Comparison of ENCODE assay signal across 9 cellular contexts in genomic region chr19:52170304-52170703, GRCh38. TPM values are rescaled to one million over a fixed set of nuclear protein-coding genes. Genes with fewer than 3 reads are reported as not detected.
DNase-seq lines count a peak whose midpoint lies in the region; ATAC-seq and TF ChIP-seq lines count a peak whose summit lies in the region.
"Had no signal": no experiment of that assay in that cellular context is flagged by ENCODE, and none has a peak within 500 bp of the region (broad histone marks: within the 10 kb centered on the region; RNA-seq: fewer than 3 reads in every experiment).

No MANE protein-coding gene starts in this region.

- TF ChIP-seq CTCF in breast epithelium (IDR thresholded peaks at IDR 0.05) (no peak), upper lobe of left lung (IDR thresholded peaks at IDR 0.05) (no peak)

- H3K23ac ChIP-seq in mesenchymal stem cell (ENCODE audit: low read length in 2 of 2): no peak overlapping the region

- no peak overlapping the region for H3K14ac ChIP-seq in mesenchymal stem cell (ENCODE audit: low read length in 2 of 2)

- DNase-seq in activated T-cell treated with anti-CD3 and anti-CD28 coated beads, Interleukin-2, amount 50 U/mL, for 24 hours: no peak
- DNase-seq in activated T-cell treated with anti-CD3 and anti-CD28 coated beads, Interleukin-2, amount 50 U/mL, for 48 hours: no peak
- DNase-seq in breast epithelium (ENCODE audit: low spot score in 2 of 2) (no peak), mesenchymal stem cell (peak; percentile 18), upper lobe of left lung (no peak), NCI-H2227 treated with DMSO at 0.1 percent for 48 hours (lab: John Stamatoyannopoulos, UW) (no peak), HEK293T (ENCODE audit: extremely low spot score) (no peak)
- DNase-seq: NCI-H774 had no signal

- H3K27me3 Mint-ChIP-seq in activated T-cell treated with anti-CD3 and anti-CD28 coated beads, Interleukin-2, amount 50 U/mL, for 24 hours: no peaks in the 10 kb centered on the region

- no peak overlapping the region for H4K91ac ChIP-seq in mesenchymal stem cell (ENCODE audit: low read length)

- H3K4me3 ChIP-seq in breast epithelium (peak overlapping the region; percentile 73 to 90 (median 86)), mesenchymal stem cell (ENCODE audit: insufficient read depth in 1 of 2, low read depth in 1 of 2, low read length in 2 of 2) (peak overlapping the region; percentile 43 to 100), upper lobe of left lung (peak overlapping the region; percentile 62 to 91 (median 72))

- no peaks in the 10 kb centered on the region for H3K9me3 ChIP-seq in breast epithelium
- peaks cover 18% of the 10 kb centered on the region for H3K9me3 ChIP-seq in mesenchymal stem cell (ENCODE audit: control insufficient read depth, low read length)
- H3K9me3 ChIP-seq in upper lobe of left lung: no peaks in the 10 kb centered on the region

- 2% methylated on average over 5 of the region's 5 CpGs for WGBS in mesenchymal stem cell
- 10 to 15% methylated on average over 5 of the region's 5 CpGs for WGBS in upper lobe of left lung, 2 donors

- peak overlapping the region; percentile 91 for H3K27ac Mint-ChIP-seq in activated T-cell treated with anti-CD3 and anti-CD28 coated beads, Interleukin-2, amount 50 U/mL, for 24 hours

- H2BK120ac ChIP-seq in mesenchymal stem cell (ENCODE audit: low read depth, low read length): no peak overlapping the region

- POLR2A ChIA-PET in HEK293T (lab: Yijun Ruan, JAX): no interaction called here

- peak overlapping the region; percentile 92 for H3K4me3 Mint-ChIP-seq in activated T-cell treated with anti-CD3 and anti-CD28 coated beads, Interleukin-2, amount 50 U/mL, for 24 hours

- no peak for TF ChIP-seq POLR2A in breast epithelium (IDR thresholded peaks at IDR 0.05)
- TF ChIP-seq POLR2A in upper lobe of left lung (IDR thresholded peaks at IDR 0.05): no peak

- no peak overlapping the region for H2BK15ac ChIP-seq in mesenchymal stem cell (ENCODE audit: low read depth, poor library complexity, severe bottlenecking)

- H3K36me3 Mint-ChIP-seq in activated T-cell treated with anti-CD3 and anti-CD28 coated beads, Interleukin-2, amount 50 U/mL, for 24 hours (ENCODE audit: low read depth): peaks cover 66% of the 10 kb centered on the region

- TF ChIP-seq EP300 in upper lobe of left lung (IDR thresholded peaks at IDR 0.05): no peak

- H3K36me3 ChIP-seq in breast epithelium (peaks cover 6% of the 10 kb centered on the region), mesenchymal stem cell (ENCODE audit: control insufficient read depth in 1 of 2, insufficient read depth in 2 of 2, low read depth in 1 of 2, low read length in 2 of 2) (peaks cover 23 to 32% of the 10 kb centered on the region in 2 experiments), upper lobe of left lung (peaks cover 0 to 42% (median 21%) of the 10 kb centered on the region in 4 donors)

- peak overlapping the region; percentile 93 for H3K4me2 ChIP-seq in mesenchymal stem cell (ENCODE audit: low read length, poor library complexity, severe bottlenecking)

- H3K4ac ChIP-seq in mesenchymal stem cell (ENCODE audit: low read depth in 1 of 2, low read length in 2 of 2): no peak overlapping the region

- CTCF ChIA-PET in HEK293T (lab: Yijun Ruan, JAX): no interaction called here

- H2AFZ ChIP-seq in mesenchymal stem cell (ENCODE audit: low read depth, low read length): no peak overlapping the region

- H3K4me1 ChIP-seq in breast epithelium (peaks cover 0 to 6% of the 10 kb centered on the region in 2 donors), mesenchymal stem cell (ENCODE audit: control insufficient read depth, insufficient read depth, low read depth, low read length) (peaks cover 1% of the 10 kb centered on the region), upper lobe of left lung (peaks cover 5 to 20% (median 10%) of the 10 kb centered on the region in 4 donors)

- peaks cover 28% of the 10 kb centered on the region for H3K4me1 Mint-ChIP-seq in activated T-cell treated with anti-CD3 and anti-CD28 coated beads, Interleukin-2, amount 50 U/mL, for 24 hours (ENCODE audit: low read depth)

- peaks cover 14% of the 10 kb centered on the region for H3K9me3 Mint-ChIP-seq in activated T-cell treated with anti-CD3 and anti-CD28 coated beads, Interleukin-2, amount 50 U/mL, for 24 hours

- H2BK5ac ChIP-seq in mesenchymal stem cell (ENCODE audit: low read depth, low read length, poor library complexity, severe bottlenecking): no peak overlapping the region

- peak overlapping the region; percentile 46 to 94 for H3K27ac ChIP-seq in breast epithelium
- no peak overlapping the region for H3K27ac ChIP-seq in mesenchymal stem cell (ENCODE audit: low read length, poor library complexity, severe bottlenecking)
- H3K27ac ChIP-seq in upper lobe of left lung: peak overlapping the region; percentile 31 to 93 (median 90)

- no peak overlapping the region for H2BK12ac ChIP-seq in mesenchymal stem cell (ENCODE audit: low read length in 2 of 2)

- ATAC-seq in upper lobe of left lung (ENCODE audit: low FRiP score in 2 of 2) (peak in 1 of 2 donors; percentile 42), HG03095 (IDR thresholded peaks at IDR 0.05; ENCODE audit: unreplicated experiment) (no peak)

- intact Hi-C loops in breast epithelium (cut with DNase I; ENCODE audit: low total_unique reads): loop anchor here (2.0 kb wide), 1 partner anchor 20 kb away; the partner anchor contains the start of gene PPP2R1A

- no peak overlapping the region for H2AK5ac ChIP-seq in mesenchymal stem cell (ENCODE audit: low read length, severe bottlenecking)

- peak overlapping the region; percentile 98 for H3K9ac ChIP-seq in mesenchymal stem cell (ENCODE audit: low read length)

- H3K18ac ChIP-seq in mesenchymal stem cell (ENCODE audit: low read depth in 1 of 2, low read length in 2 of 2): no peak overlapping the region

- H4K8ac ChIP-seq in mesenchymal stem cell (ENCODE audit: low read length): peak overlapping the region; percentile 60

- peaks cover 11% of the 10 kb centered on the region for H3K79me1 ChIP-seq in mesenchymal stem cell (replicated peaks; ENCODE audit: low read length, poor library complexity, severe bottlenecking)

- H3K27me3 ChIP-seq in breast epithelium (no peaks in the 10 kb centered on the region), mesenchymal stem cell (ENCODE audit: control insufficient read depth in 1 of 2, insufficient read depth in 1 of 2, low read length in 2 of 2) (no peaks in the 10 kb centered on the region), upper lobe of left lung (no peaks in the 10 kb centered on the region)

TF ChIP-seq in HEK293T, 16 proteins besides CTCF, POLR2A, EP300 and RAD21:
- TF ChIP-seq HDGF (IDR thresholded peaks at IDR 0.05; ENCODE audit: borderline replicate concordance): no peak
- TF ChIP-seq LEF1 (IDR thresholded peaks at IDR 0.05; ENCODE audit: borderline replicate concordance): no peak
- TF ChIP-seq SP1 (IDR thresholded peaks at IDR 0.05): no peak
- TF ChIP-seq, protein P1, sequence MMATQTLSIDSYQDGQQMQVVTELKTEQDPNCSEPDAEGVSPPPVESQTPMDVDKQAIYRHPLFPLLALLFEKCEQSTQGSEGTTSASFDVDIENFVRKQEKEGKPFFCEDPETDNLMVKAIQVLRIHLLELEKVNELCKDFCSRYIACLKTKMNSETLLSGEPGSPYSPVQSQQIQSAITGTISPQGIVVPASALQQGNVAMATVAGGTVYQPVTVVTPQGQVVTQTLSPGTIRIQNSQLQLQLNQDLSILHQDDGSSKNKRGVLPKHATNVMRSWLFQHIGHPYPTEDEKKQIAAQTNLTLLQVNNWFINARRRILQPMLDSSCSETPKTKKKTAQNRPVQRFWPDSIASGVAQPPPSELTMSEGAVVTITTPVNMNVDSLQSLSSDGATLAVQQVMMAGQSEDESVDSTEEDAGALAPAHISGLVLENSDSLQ (IDR thresholded peaks at IDR 0.05): no peak
- TF ChIP-seq ZNF384 (IDR thresholded peaks at IDR 0.05): no peak
- TF ChIP-seq ELF4 (IDR thresholded peaks at IDR 0.05): no peak
- TF ChIP-seq CTBP1 (IDR thresholded peaks at IDR 0.05; ENCODE audit: borderline replicate concordance): no peak
- no peak for TF ChIP-seq TARDBP (IDR thresholded peaks at IDR 0.05)
- TF ChIP-seq BHLHE40 (IDR thresholded peaks at IDR 0.05; ENCODE audit: borderline replicate concordance): no peak
- no peak for TF ChIP-seq FOXM1 (IDR thresholded peaks at IDR 0.05; ENCODE audit: borderline replicate concordance)
- no peak for TF ChIP-seq L3MBTL2 (conservative IDR thresholded peaks at IDR 0.05)
- no peak for TF ChIP-seq FOXA1 (IDR thresholded peaks at IDR 0.05)
- TF ChIP-seq SUZ12 (IDR thresholded peaks at IDR 0.05): no peak
- no peak for TF ChIP-seq NFRKB (IDR thresholded peaks at IDR 0.05)
- TF ChIP-seq FOXK2 (IDR thresholded peaks at IDR 0.05): no peak
- no peak for TF ChIP-seq ARNT (IDR thresholded peaks at IDR 0.05)
TF ChIP-seq in HEK293T: peak in this region for 0.

RNA-seq across cellular contexts. Expression of gene ZNF836, which starts 1.1 kb away (rescaled TPM):
- total RNA-seq in breast epithelium (10 to 100 TPM; 10.2 to 21.8 (median 16.4) TPM), upper lobe of left lung (10 to 100 TPM in 5 of 6 donors, 1 to 10 TPM in 1; 8.4 to 24.3 (median 14.7) TPM)
- polyA plus RNA-seq in mesenchymal stem cell (2013, experiment 1 of 2): 9.6 TPM
- polyA plus RNA-seq in mesenchymal stem cell (2013, experiment 2 of 2): 9.7 TPM

RNA-seq across cellular contexts. Expression of gene PPP2R1A, which starts 19.5 kb away (rescaled TPM):
- 100 to 1,000 TPM; 145 to 198 (median 175) TPM for total RNA-seq in breast epithelium
- 105 TPM for polyA plus RNA-seq in mesenchymal stem cell (2013, experiment 1 of 2)
- polyA plus RNA-seq in mesenchymal stem cell (2013, experiment 2 of 2): 103 TPM
- total RNA-seq in upper lobe of left lung: 100 to 1,000 TPM in 5 of 6 donors, 10 to 100 TPM in 1; 90.1 to 214 (median 177) TPM

RNA-seq across cellular contexts. Expression of gene ZNF616, which starts 30.6 kb away (rescaled TPM):
- total RNA-seq in breast epithelium (10 to 100 TPM in 1 of 3 donors, 1 to 10 TPM in 2; 5.8 to 14.0 (median 7.2) TPM), upper lobe of left lung (10 to 100 TPM in 3 of 6 donors, 1 to 10 TPM in 3; 2.2 to 19.9 (median 10.2) TPM)
- polyA plus RNA-seq in mesenchymal stem cell (2013, experiment 1 of 2): 4.8 TPM
- 4.6 TPM for polyA plus RNA-seq in mesenchymal stem cell (2013, experiment 2 of 2)
